2 cellular contexts compared by ENCODE assay signal in the genomic region with DNA sequence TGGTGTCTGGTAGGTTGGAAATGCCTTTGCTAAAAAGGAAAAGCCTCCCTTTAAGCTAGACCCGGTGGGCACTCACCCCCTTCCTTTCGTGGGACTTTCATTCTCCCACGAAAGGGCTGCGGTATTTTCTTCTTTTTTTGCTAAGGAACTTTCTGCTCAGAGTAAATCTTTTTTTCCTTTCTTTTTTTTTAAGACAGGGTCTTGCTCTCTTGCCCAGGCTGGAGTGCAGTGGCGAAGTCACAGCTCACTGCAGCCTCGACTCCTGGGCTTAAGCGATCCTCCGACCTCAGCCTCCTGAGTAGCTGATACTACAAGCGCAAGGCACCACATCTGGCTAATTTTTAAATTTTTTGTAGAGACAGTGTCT.
TF ChIP-seq lines count a peak whose summit lies in the region.

No MANE protein-coding gene starts in this region.

TF ChIP-seq in SK-N-SH, 30 proteins besides CTCF, POLR2A, EP300 and RAD21 (continued from another document):
- TF ChIP-seq, protein P1, sequence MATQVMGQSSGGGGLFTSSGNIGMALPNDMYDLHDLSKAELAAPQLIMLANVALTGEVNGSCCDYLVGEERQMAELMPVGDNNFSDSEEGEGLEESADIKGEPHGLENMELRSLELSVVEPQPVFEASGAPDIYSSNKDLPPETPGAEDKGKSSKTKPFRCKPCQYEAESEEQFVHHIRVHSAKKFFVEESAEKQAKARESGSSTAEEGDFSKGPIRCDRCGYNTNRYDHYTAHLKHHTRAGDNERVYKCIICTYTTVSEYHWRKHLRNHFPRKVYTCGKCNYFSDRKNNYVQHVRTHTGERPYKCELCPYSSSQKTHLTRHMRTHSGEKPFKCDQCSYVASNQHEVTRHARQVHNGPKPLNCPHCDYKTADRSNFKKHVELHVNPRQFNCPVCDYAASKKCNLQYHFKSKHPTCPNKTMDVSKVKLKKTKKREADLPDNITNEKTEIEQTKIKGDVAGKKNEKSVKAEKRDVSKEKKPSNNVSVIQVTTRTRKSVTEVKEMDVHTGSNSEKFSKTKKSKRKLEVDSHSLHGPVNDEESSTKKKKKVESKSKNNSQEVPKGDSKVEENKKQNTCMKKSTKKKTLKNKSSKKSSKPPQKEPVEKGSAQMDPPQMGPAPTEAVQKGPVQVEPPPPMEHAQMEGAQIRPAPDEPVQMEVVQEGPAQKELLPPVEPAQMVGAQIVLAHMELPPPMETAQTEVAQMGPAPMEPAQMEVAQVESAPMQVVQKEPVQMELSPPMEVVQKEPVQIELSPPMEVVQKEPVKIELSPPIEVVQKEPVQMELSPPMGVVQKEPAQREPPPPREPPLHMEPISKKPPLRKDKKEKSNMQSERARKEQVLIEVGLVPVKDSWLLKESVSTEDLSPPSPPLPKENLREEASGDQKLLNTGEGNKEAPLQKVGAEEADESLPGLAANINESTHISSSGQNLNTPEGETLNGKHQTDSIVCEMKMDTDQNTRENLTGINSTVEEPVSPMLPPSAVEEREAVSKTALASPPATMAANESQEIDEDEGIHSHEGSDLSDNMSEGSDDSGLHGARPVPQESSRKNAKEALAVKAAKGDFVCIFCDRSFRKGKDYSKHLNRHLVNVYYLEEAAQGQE (IDR thresholded peaks at IDR 0.05; ENCODE audit: low read depth, low read length): no peak
- TF ChIP-seq, protein P2, sequence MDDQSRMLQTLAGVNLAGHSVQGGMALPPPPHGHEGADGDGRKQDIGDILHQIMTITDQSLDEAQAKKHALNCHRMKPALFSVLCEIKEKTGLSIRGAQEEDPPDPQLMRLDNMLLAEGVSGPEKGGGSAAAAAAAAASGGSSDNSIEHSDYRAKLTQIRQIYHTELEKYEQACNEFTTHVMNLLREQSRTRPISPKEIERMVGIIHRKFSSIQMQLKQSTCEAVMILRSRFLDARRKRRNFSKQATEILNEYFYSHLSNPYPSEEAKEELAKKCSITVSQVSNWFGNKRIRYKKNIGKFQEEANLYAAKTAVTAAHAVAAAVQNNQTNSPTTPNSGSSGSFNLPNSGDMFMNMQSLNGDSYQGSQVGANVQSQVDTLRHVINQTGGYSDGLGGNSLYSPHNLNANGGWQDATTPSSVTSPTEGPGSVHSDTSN (IDR thresholded peaks at IDR 0.05): no peak

TF ChIP-seq in SK-N-SH treated with all-trans-retinoic acid at 6 μM for 48 hours, 23 proteins besides CTCF, POLR2A, EP300 and RAD21 (continued from another document):
- TF ChIP-seq, protein P3, sequence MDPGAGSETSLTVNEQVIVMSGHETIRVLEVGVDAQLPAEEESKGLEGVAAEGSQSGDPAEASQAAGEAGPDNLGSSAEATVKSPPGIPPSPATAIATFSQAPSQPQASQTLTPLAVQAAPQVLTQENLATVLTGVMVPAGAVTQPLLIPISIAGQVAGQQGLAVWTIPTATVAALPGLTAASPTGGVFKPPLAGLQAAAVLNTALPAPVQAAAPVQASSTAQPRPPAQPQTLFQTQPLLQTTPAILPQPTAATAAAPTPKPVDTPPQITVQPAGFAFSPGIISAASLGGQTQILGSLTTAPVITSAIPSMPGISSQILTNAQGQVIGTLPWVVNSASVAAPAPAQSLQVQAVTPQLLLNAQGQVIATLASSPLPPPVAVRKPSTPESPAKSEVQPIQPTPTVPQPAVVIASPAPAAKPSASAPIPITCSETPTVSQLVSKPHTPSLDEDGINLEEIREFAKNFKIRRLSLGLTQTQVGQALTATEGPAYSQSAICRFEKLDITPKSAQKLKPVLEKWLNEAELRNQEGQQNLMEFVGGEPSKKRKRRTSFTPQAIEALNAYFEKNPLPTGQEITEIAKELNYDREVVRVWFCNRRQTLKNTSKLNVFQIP (CRISPR knock-in tag; IDR thresholded peaks at IDR 0.05; ENCODE audit: borderline replicate concordance, low read depth): no peak
- TF ChIP-seq ISL1 (CRISPR knock-in tag; IDR thresholded peaks at IDR 0.05) (no peak), ZC3H10 (CRISPR knock-in tag; IDR thresholded peaks at IDR 0.05) (no peak), GLIS3 (CRISPR knock-in tag; IDR thresholded peaks at IDR 0.05) (no peak), PPARA (CRISPR knock-in tag; IDR thresholded peaks at IDR 0.05; ENCODE audit: borderline replicate concordance) (no peak)
TF ChIP-seq in SK-N-SH treated with all-trans-retinoic acid at 6 μM for 48 hours: peak in this region for 0.
